Comparison of ENCODE assay signal across 1 cellular context in the genomic region with DNA sequence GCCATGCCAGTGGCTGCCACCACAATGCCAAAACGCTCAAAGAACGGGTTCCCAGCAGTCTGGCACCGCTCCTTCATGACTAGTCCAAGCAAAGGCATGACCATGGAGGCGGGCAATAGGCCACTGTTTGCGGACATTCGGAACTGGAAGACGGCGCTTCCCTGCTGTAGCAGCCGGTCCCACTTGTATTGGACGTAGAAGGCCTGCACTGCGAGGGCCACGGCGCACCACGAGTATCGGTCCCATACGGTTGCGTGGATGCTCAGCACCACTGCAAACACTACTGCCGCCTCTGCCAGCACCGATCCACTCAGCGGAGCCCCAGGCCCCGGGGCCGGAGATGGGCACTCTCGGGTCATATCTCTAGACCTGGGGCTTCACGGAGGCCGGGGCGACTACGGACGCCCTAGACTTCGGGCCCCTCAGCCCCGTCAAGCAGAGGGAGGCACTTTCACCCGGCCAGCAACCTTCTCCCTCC.
TF ChIP-seq lines count a peak whose summit lies in the region.

No MANE protein-coding gene starts in this region.

TF ChIP-seq in IMR-90, 13 proteins besides CTCF, POLR2A, EP300 and RAD21 (continued from another document):
- no peak for TF ChIP-seq RFX5 (IDR thresholded peaks at IDR 0.05; ENCODE audit: low read depth, low read length)
- no peak for TF ChIP-seq FOS (IDR thresholded peaks at IDR 0.05; ENCODE audit: low read depth, low read length)
- no peak for TF ChIP-seq MAZ (IDR thresholded peaks at IDR 0.05; ENCODE audit: borderline replicate concordance, low read depth, low read length)
- TF ChIP-seq MXI1 (IDR thresholded peaks at IDR 0.05; ENCODE audit: borderline replicate concordance, low read depth, low read length), result no peak
- TF ChIP-seq SMC3 (IDR thresholded peaks at IDR 0.05; ENCODE audit: low read depth, low read length), result no peak
- TF ChIP-seq, protein P1, sequence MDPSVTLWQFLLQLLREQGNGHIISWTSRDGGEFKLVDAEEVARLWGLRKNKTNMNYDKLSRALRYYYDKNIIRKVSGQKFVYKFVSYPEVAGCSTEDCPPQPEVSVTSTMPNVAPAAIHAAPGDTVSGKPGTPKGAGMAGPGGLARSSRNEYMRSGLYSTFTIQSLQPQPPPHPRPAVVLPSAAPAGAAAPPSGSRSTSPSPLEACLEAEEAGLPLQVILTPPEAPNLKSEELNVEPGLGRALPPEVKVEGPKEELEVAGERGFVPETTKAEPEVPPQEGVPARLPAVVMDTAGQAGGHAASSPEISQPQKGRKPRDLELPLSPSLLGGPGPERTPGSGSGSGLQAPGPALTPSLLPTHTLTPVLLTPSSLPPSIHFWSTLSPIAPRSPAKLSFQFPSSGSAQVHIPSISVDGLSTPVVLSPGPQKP (IDR thresholded peaks at IDR 0.05; ENCODE audit: borderline replicate concordance, low read depth, low read length), result no peak
- TF ChIP-seq RCOR1 (IDR thresholded peaks at IDR 0.05; ENCODE audit: insufficient replicate concordance, low read length), result no peak
